Comparison of ENCODE assay signal across 1 cellular context in the genomic region with DNA sequence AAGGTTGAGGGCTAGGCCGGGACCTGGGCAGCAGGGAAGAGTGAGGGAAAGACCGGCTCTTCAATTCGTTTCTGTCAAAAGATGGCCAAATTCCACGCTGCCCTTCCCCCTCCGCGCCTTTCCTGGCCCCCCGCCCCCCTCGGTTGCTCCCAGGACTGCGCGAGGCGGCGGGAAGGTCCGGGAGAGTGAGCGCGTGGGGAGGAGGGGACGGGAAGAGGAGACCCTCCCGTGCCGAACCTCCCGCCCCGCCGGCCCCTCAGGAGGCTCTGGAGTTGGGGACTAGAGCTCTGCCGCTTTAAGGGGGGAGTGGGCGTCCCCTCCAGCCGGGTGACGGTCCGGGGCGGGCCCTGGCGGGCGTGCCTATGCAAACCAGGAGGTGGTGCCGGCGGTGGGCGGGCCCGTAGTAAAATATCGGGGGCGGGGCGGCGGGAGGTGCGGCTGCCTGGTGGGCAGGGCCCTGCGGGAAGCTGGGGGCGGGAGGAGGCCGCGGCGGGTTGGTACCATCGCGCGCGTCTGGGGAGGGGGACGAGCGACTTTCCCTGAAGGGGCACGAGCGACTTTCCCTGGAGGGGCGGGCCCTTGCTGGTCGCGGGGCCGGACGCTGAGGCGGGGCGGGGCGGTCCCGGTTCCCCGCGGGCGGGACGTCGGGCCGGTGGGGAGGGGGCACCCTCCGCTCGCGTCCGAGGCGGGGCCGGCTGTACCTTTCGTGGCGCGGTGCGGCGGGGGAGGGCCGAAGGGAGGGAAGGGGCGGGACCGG.
TF ChIP-seq lines count a peak whose summit lies in the region.

No MANE protein-coding gene starts in this region.

TF ChIP-seq in GM23338, 12 proteins besides CTCF, POLR2A, EP300 and RAD21 (continued from another document):
- no peak for TF ChIP-seq ZNF462 (CRISPR knock-in tag; IDR thresholded peaks at IDR 0.05)
